Comparison of ENCODE assay signal across 8 cellular contexts in genomic region chr12:116066381-116067230, GRCh38.
A peak's percentile ranks its signal among the peaks of the same experiment; 100 is the strongest.
DNase-seq lines count a peak whose midpoint lies in the region; ATAC-seq and TF ChIP-seq lines count a peak whose summit lies in the region.

No MANE protein-coding gene starts in this region.

- H3K4me1 ChIP-seq in esophagus muscularis mucosa, result peaks cover 56 to 82% (median 63%) of the 10 kb centered on the region in 4 donors

- H3K27me3 ChIP-seq in esophagus muscularis mucosa, result no peaks in the 10 kb centered on the region

- no peak overlapping the region for H3K27ac Mint-ChIP-seq in activated CD4-positive, alpha-beta memory T cell treated with anti-CD3 and anti-CD28 coated beads for 36 hours
- no peak overlapping the region for H3K27ac Mint-ChIP-seq in progenitor cell of endocrine pancreas

- H3K4me3 Mint-ChIP-seq in activated CD4-positive, alpha-beta memory T cell treated with anti-CD3 and anti-CD28 coated beads for 36 hours, result no peak overlapping the region
- H3K4me3 Mint-ChIP-seq in progenitor cell of endocrine pancreas (ENCODE audit: low read depth), result no peak overlapping the region

- no peak for TF ChIP-seq EP300 in esophagus muscularis mucosa (IDR thresholded peaks at IDR 0.05)

- H3K36me3 ChIP-seq in esophagus muscularis mucosa, result no peaks in the 10 kb centered on the region

- ATAC-seq in GM19452 (IDR thresholded peaks at IDR 0.05; ENCODE audit: unreplicated experiment), result no peak

- TF ChIP-seq POLR2A in esophagus muscularis mucosa (IDR thresholded peaks at IDR 0.05; ENCODE audit: low read depth), result no peak

- TF ChIP-seq CTCF in esophagus muscularis mucosa (IDR thresholded peaks at IDR 0.05) (peak; percentile 39 to 66 (median 51)), progenitor cell of endocrine pancreas (IDR thresholded peaks at IDR 0.05; ENCODE audit: unreplicated experiment) (peak; percentile 95)

- H3K9me3 ChIP-seq in esophagus muscularis mucosa, result no peaks in the 10 kb centered on the region

- H3K36me3 Mint-ChIP-seq in activated CD4-positive, alpha-beta memory T cell treated with anti-CD3 and anti-CD28 coated beads for 36 hours, result no peaks in the 10 kb centered on the region
- H3K36me3 Mint-ChIP-seq in progenitor cell of endocrine pancreas (ENCODE audit: insufficient read depth), result no peaks in the 10 kb centered on the region

- no peak overlapping the region for H3K27ac ChIP-seq in esophagus muscularis mucosa (replicated peaks in 1 of 4)

- no peak overlapping the region for H3K4me3 ChIP-seq in esophagus muscularis mucosa

- H3K27me3 Mint-ChIP-seq in activated CD4-positive, alpha-beta memory T cell treated with anti-CD3 and anti-CD28 coated beads for 36 hours, result no peaks in the 10 kb centered on the region
- no peaks in the 10 kb centered on the region for H3K27me3 Mint-ChIP-seq in progenitor cell of endocrine pancreas

- no peaks in the 10 kb centered on the region for H3K9me3 Mint-ChIP-seq in activated CD4-positive, alpha-beta memory T cell treated with anti-CD3 and anti-CD28 coated beads for 36 hours
- H3K9me3 Mint-ChIP-seq in progenitor cell of endocrine pancreas (ENCODE audit: low read depth), result no peaks in the 10 kb centered on the region

- WGBS in esophagus muscularis mucosa, result 76% methylated on average over 7 of the region's 7 CpGs

- intact Hi-C loops in activated CD4-positive, alpha-beta memory T cell treated with anti-CD3 and anti-CD28 coated beads for 36 hours (cut with micrococcal nuclease), result loop anchor here (2.0 to 5.0 kb wide), 4 partner anchors 71 to 170 kb away; no protein-coding TSS in a partner anchor
- intact Hi-C loops in esophagus muscularis mucosa (cut with DNase I), result no loop called here

- CTCF ChIA-PET in activated CD4-positive, alpha-beta memory T cell treated with anti-CD3 and anti-CD28 coated beads for 36 hours (lab: Charles Lee), result interaction anchor here (0.9 to 1.6 kb wide), 6 partner anchors 9 to 169 kb away, joined by 3 to 6 read pairs (median 4); no protein-coding TSS in a partner anchor

- H3K4me1 Mint-ChIP-seq in activated CD4-positive, alpha-beta memory T cell treated with anti-CD3 and anti-CD28 coated beads for 36 hours (ENCODE audit: low read depth), result peaks cover 34% of the 10 kb centered on the region
- H3K4me1 Mint-ChIP-seq in progenitor cell of endocrine pancreas (ENCODE audit: low read depth), result peaks cover 15% of the 10 kb centered on the region

- DNase-seq in SIG-M5 treated with dmso at 0.1 percent for 504 hours (lab: John Stamatoyannopoulos, UW; ENCODE audit: unreplicated experiment) (peak; percentile 70), SIG-M5 (lab: John Stamatoyannopoulos, UW) (no peak), NCI-H226 (peak; percentile 19), esophagus muscularis mucosa (ENCODE audit: extremely low spot score) (no peak), progenitor cell of endocrine pancreas (ENCODE audit: low spot score, unreplicated experiment) (peak; percentile 14), mucosa of gallbladder (ENCODE audit: low spot score) (no peak)
- peak; percentile 71 for DNase-seq in activated CD4-positive, alpha-beta memory T cell treated with anti-CD3 and anti-CD28 coated beads for 36 hours

- POLR2A ChIA-PET in activated CD4-positive, alpha-beta memory T cell treated with anti-CD3 and anti-CD28 coated beads for 36 hours (lab: Charles Lee), result no interaction called here

Comparison
In these comparisons a context has a peak if more than half of its experiments do, and no peak if none do; other contexts are left out.
1. DNase-seq: peak in SIG-M5 treated with dmso at 0.1 percent for 504 hours (single experiment), NCI-H226 (single experiment), activated CD4-positive, alpha-beta memory T cell treated with anti-CD3 and anti-CD28 coated beads for 36 hours (single experiment) and progenitor cell of endocrine pancreas (single experiment); none in SIG-M5 (single experiment), esophagus muscularis mucosa (single experiment) and mucosa of gallbladder (single experiment).